ENCODE assay signal across 8 cellular contexts in genomic region chr10:73413528-73414229, GRCh38. TPM values are rescaled to one million over a fixed set of nuclear protein-coding genes. Genes with fewer than 3 reads are reported as not detected.
DNase-seq lines count a peak whose midpoint lies in the region; TF ChIP-seq lines count a peak whose summit lies in the region.

TSS of gene ANXA7 (minus strand) at chr10:73414058. CDS start at chr10:73400856, 13,202 bp downstream.

- no peaks in the 10 kb centered on the region for H3K36me3 ChIP-seq in neural progenitor cell
- no peaks in the 10 kb centered on the region for H3K36me3 ChIP-seq in stomach smooth muscle (ENCODE audit: control insufficient read depth in 2 of 2, insufficient read depth in 2 of 2, low read length in 2 of 2)

- H3K79me2 ChIP-seq in H9 (ENCODE audit: insufficient read depth, low read length) (peaks cover 5% of the 10 kb centered on the region; the same call in 1 of the 2 replicates), neural progenitor cell (ENCODE audit: low read depth) (peaks cover 48% of the 10 kb centered on the region)

- H2AFZ ChIP-seq in H9 (ENCODE audit: low read length) (peak within 1 kb of the TSS; percentile 17), neural progenitor cell (replicated peaks) (peak within 1 kb of the TSS; percentile 75)

- H3K79me1 ChIP-seq in H9 (ENCODE audit: insufficient read depth, low read depth, low read length, poor library complexity, severe bottlenecking): no peaks in the 10 kb centered on the region

- no peak within 1 kb of the TSS for H2BK5ac ChIP-seq in H9 (ENCODE audit: insufficient read length, low read length)

- no peak within 1 kb of the TSS for H2BK20ac ChIP-seq in H9 (ENCODE audit: low read depth, low read length, poor library complexity, severe bottlenecking)

- H4K20me1 ChIP-seq in H9 (ENCODE audit: control insufficient read depth, insufficient read depth, insufficient read length): no peaks in the 10 kb centered on the region
- peaks cover 6% of the 10 kb centered on the region for H4K20me1 ChIP-seq in neural progenitor cell (ENCODE audit: low read depth)

- no peak within 1 kb of the TSS for H4K8ac ChIP-seq in H9 (replicated peaks; ENCODE audit: insufficient read length, low read depth, low read length)

- DNase-seq in GM03348 (ENCODE audit: low spot score) (peak; percentile 99), H9 (peak; percentile 97), M059J (ENCODE audit: low read depth) (peak; percentile 86), SIG-M5 treated with dmso at 0.1 percent for 504 hours (lab: John Stamatoyannopoulos, UW; ENCODE audit: unreplicated experiment) (peak; percentile 76), activated gamma-delta T cell treated with Interleukin-2 at 50 U/mL for 16 hours (peak; percentile 92), foreskin fibroblast (peak; percentile 82 to 96), neural progenitor cell (ENCODE audit: low spot score) (peak; percentile 96)

- H4K91ac ChIP-seq in H9 (ENCODE audit: insufficient read length, low read depth, low read length): peak within 1 kb of the TSS; percentile 81

- no peak within 1 kb of the TSS for H3K4ac ChIP-seq in H9 (ENCODE audit: low read depth, low read length)

- peak within 1 kb of the TSS; percentile 74 to 89 for H3K4me3 Mint-ChIP-seq in H9
- H3K4me3 Mint-ChIP-seq in neural progenitor cell: peak within 1 kb of the TSS; percentile 93

- peak within 1 kb of the TSS; percentile 43 for H2BK12ac ChIP-seq in H9 (ENCODE audit: insufficient read length, low read depth, low read length)

- peaks cover 4% of the 10 kb centered on the region; the same call in 1 of the 2 replicates for H3K27me3 Mint-ChIP-seq in H9 (ENCODE audit: low read depth)
- H3K27me3 Mint-ChIP-seq in neural progenitor cell (ENCODE audit: insufficient read depth, low read depth): no peaks in the 10 kb centered on the region

- no CpG with 5 or more reads among the region's 62 CpGs for WGBS in H9 (ENCODE audit: extremely low coverage, insufficient read length, low lambda C conversion rate)

- no peak; the same call in 2 of the 3 replicates for TF ChIP-seq CTCF in H9 (conservative IDR thresholded peaks at IDR 0.05)
- peak; percentile 3 for TF ChIP-seq CTCF in foreskin fibroblast (IDR thresholded peaks at IDR 0.05; ENCODE audit: low read depth, low read length)
- TF ChIP-seq CTCF in neural progenitor cell (IDR thresholded peaks at IDR 0.05): peak; percentile 24

- H3K4me1 ChIP-seq in H9 (ENCODE audit: insufficient read depth, low read length) (no peaks in the 10 kb centered on the region), neural progenitor cell (no peaks in the 10 kb centered on the region), stomach smooth muscle (ENCODE audit: control insufficient read depth, insufficient read depth, low read length) (peaks cover 15% of the 10 kb centered on the region)

- H2BK15ac ChIP-seq in H9 (ENCODE audit: low read depth, low read length): peak within 1 kb of the TSS; percentile 91; the same call in 1 of the 2 replicates

- H3K36me3 Mint-ChIP-seq in H9 (ENCODE audit: insufficient read depth in 1 of 3, low read depth in 3 of 3) (peaks cover 0 to 10% (median 0%) of the 10 kb centered on the region in 3 experiments; a peak in 2 of 7 replicates), neural progenitor cell (peaks cover 6% of the 10 kb centered on the region)

- H3K27ac ChIP-seq in H9 (ENCODE audit: insufficient read length, low read depth, low read length) (peak within 1 kb of the TSS; percentile 48), neural progenitor cell (peak within 1 kb of the TSS; percentile 59), stomach smooth muscle (ENCODE audit: low read length) (peak within 1 kb of the TSS; percentile 92)

- no peaks in the 10 kb centered on the region for H3K9me3 Mint-ChIP-seq in H9
- H3K9me3 Mint-ChIP-seq in neural progenitor cell: no peaks in the 10 kb centered on the region

- H3K4me1 Mint-ChIP-seq in H9 (peaks cover 25 to 30% of the 10 kb centered on the region in 2 experiments), neural progenitor cell (peaks cover 10% of the 10 kb centered on the region)

- H2BK120ac ChIP-seq in H9 (ENCODE audit: low read depth, low read length, poor library complexity, severe bottlenecking): peak within 1 kb of the TSS; percentile 57

- H3K9me3 ChIP-seq in H9 (ENCODE audit: control insufficient read depth, low read depth, low read length) (no peaks in the 10 kb centered on the region), neural progenitor cell (ENCODE audit: low read depth) (no peaks in the 10 kb centered on the region), stomach smooth muscle (ENCODE audit: control insufficient read depth in 2 of 2, low read length in 2 of 2) (no peaks in the 10 kb centered on the region)

- H3K27me3 ChIP-seq in H9 (ENCODE audit: insufficient read depth, low read length): no peaks in the 10 kb centered on the region
- H3K27me3 ChIP-seq in neural progenitor cell: no peaks in the 10 kb centered on the region
- H3K27me3 ChIP-seq in stomach smooth muscle (ENCODE audit: control insufficient read depth in 1 of 2, insufficient read depth in 2 of 2, low read length in 2 of 2): no peaks in the 10 kb centered on the region

- peak within 1 kb of the TSS; percentile 2 for H4K5ac ChIP-seq in H9 (ENCODE audit: insufficient read length, low read depth, low read length)

- H3K27ac Mint-ChIP-seq in H9: peak within 1 kb of the TSS; percentile 66 to 98 (median 89); a peak in 6 of 7 replicates
- H3K27ac Mint-ChIP-seq in neural progenitor cell: peak within 1 kb of the TSS; percentile 60

- no peak within 1 kb of the TSS for H3T11ph ChIP-seq in H9 (ENCODE audit: low read length)

- H3K18ac ChIP-seq in H9 (ENCODE audit: insufficient read length, low read depth, low read length): peak within 1 kb of the TSS; percentile 98

- no peak within 1 kb of the TSS for H2AK5ac ChIP-seq in H9 (ENCODE audit: insufficient read length, low read length)

- peak within 1 kb of the TSS; percentile 87 for H3K9ac ChIP-seq in H9 (ENCODE audit: extremely low read depth, insufficient read length, low read length)
- peak within 1 kb of the TSS; percentile 51 for H3K9ac ChIP-seq in neural progenitor cell
- peak within 1 kb of the TSS; percentile 70 to 91 for H3K9ac ChIP-seq in stomach smooth muscle (ENCODE audit: low read length in 2 of 2)

- peaks cover 16% of the 10 kb centered on the region for H3K23me2 ChIP-seq in H9 (ENCODE audit: insufficient read length, low read depth, low read length, poor library complexity, severe bottlenecking)

- H3K4me3 ChIP-seq in foreskin fibroblast (ENCODE audit: low read depth in 1 of 2, low read length in 2 of 2): peak within 1 kb of the TSS; percentile 68 to 85
- peak within 1 kb of the TSS; percentile 74 for H3K4me3 ChIP-seq in neural progenitor cell
- peak within 1 kb of the TSS; percentile 93 for H3K4me3 ChIP-seq in stomach smooth muscle (ENCODE audit: low read length in 2 of 2)

- peak within 1 kb of the TSS; percentile 98 for H3K14ac ChIP-seq in H9 (ENCODE audit: insufficient read depth, low read length)

- peak within 1 kb of the TSS; percentile 1 for H3K56ac ChIP-seq in H9 (ENCODE audit: insufficient read length, low read depth, low read length)

- H3F3A ChIP-seq in neural progenitor cell (ENCODE audit: low read depth): peaks cover 11% of the 10 kb centered on the region

- H3K23ac ChIP-seq in H9 (ENCODE audit: insufficient read length, low read depth, low read length): no peak within 1 kb of the TSS

- peak within 1 kb of the TSS; percentile 94 for H3K4me2 ChIP-seq in H9 (ENCODE audit: insufficient read depth, insufficient read length, low read length)
- H3K4me2 ChIP-seq in neural progenitor cell: peak within 1 kb of the TSS; percentile 87

RNA-seq across cellular contexts. Expression of gene ANXA7, which starts in this region (rescaled TPM):
- 77.6 and 84.6 TPM in 2 replicates for total RNA-seq in H9 (2021)
- 121 and 151 TPM in 2 replicates for total RNA-seq in M059J (2014; rRNA removed; shearing (Covaris generic))
- total RNA-seq in neural progenitor cell (ENCODE audit: low replicate concordance): 49.1 and 53.6 TPM in 2 replicates

Comparison
In these comparisons a context has a peak if more than half of its experiments do, and no peak if none do; other contexts are left out.
1. Peak in every context shown above with its lines: DNase-seq, H3K4me3 ChIP-seq and H3K27ac ChIP-seq.